In the genomic region with DNA sequence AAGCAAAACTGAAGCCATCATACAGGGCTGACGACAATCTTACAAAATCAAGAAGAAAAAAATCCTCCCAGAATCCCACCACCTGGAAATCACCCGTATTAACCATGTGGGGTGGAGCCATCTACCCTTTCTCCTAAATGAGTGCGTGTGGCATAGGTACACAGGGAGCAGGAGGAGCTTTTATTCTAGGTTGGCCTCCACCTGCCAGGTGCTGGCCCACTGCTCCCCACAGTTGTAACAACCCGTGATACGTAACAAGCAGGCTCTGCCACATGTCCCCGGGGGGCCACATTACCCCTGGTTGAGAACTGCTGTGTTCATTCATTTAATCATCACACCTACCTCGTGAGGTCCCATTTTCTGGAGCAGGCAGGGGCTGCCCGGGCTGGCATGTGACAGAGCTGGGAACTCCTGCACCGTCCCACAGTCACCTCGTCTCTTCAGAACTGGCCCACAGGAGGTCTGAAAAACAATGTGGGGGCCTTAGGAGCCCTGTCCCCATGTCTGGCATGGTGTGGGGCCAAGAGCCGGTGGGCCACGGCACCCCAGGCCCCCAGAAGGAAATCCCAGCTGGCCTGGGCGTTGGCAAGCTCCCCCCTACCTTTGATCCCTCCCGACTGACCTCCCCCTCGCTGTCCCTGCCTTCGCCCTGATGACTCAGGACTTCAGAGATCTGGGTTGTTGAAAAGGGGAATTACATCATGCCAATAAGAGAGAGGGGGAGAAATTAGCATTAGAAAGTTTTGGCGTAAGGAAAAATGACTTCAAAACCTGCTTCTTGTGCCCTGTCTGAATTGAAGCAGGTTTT, we compare ENCODE assay signal across 1 cellular context.
A peak's percentile ranks its signal among the peaks of the same experiment; 100 is the strongest.
TF ChIP-seq lines count a peak whose summit lies in the region.

No MANE protein-coding gene starts in this region.

TF ChIP-seq in HepG2, 621 proteins besides CTCF, POLR2A, EP300 and RAD21 (continued from another document and continues in another):
- TF ChIP-seq, protein P1, sequence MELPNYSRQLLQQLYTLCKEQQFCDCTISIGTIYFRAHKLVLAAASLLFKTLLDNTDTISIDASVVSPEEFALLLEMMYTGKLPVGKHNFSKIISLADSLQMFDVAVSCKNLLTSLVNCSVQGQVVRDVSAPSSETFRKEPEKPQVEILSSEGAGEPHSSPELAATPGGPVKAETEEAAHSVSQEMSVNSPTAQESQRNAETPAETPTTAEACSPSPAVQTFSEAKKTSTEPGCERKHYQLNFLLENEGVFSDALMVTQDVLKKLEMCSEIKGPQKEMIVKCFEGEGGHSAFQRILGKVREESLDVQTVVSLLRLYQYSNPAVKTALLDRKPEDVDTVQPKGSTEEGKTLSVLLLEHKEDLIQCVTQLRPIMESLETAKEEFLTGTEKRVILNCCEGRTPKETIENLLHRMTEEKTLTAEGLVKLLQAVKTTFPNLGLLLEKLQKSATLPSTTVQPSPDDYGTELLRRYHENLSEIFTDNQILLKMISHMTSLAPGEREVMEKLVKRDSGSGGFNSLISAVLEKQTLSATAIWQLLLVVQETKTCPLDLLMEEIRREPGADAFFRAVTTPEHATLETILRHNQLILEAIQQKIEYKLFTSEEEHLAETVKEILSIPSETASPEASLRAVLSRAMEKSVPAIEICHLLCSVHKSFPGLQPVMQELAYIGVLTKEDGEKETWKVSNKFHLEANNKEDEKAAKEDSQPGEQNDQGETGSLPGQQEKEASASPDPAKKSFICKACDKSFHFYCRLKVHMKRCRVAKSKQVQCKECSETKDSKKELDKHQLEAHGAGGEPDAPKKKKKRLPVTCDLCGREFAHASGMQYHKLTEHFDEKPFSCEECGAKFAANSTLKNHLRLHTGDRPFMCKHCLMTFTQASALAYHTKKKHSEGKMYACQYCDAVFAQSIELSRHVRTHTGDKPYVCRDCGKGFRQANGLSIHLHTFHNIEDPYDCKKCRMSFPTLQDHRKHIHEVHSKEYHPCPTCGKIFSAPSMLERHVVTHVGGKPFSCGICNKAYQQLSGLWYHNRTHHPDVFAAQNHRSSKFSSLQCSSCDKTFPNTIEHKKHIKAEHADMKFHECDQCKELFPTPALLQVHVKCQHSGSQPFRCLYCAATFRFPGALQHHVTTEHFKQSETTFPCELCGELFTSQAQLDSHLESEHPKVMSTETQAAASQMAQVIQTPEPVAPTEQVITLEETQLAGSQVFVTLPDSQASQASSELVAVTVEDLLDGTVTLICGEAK (IDR thresholded peaks at IDR 0.05): no peak
- TF ChIP-seq, protein P1 (CRISPR knock-in tag; IDR thresholded peaks at IDR 0.05): no peak; the same call in 1 of the 2 replicates
- TF ChIP-seq ZBTB21 (CRISPR knock-in tag; IDR thresholded peaks at IDR 0.05): peak; percentile 59; the same call in 1 of the 2 replicates
- no peak for TF ChIP-seq ZNF577 (CRISPR knock-in tag; IDR thresholded peaks at IDR 0.05; ENCODE audit: borderline replicate concordance, low read depth)
- no peak for TF ChIP-seq PHB2 (IDR thresholded peaks at IDR 0.05; ENCODE audit: partially characterized antibody)
- no peak for TF ChIP-seq ZKSCAN8 (CRISPR knock-in tag; IDR thresholded peaks at IDR 0.05; ENCODE audit: borderline replicate concordance)
- no peak for TF ChIP-seq ZNF44 (CRISPR knock-in tag; IDR thresholded peaks at IDR 0.05)
- TF ChIP-seq ZNF777 (CRISPR knock-in tag; IDR thresholded peaks at IDR 0.05): no peak; the same call in 1 of the 2 replicates
- peak; percentile 61; the same call in 1 of the 2 replicates for TF ChIP-seq ZFX (CRISPR knock-in tag; IDR thresholded peaks at IDR 0.05; ENCODE audit: low read depth)
- TF ChIP-seq ETV6 (CRISPR knock-in tag; conservative IDR thresholded peaks at IDR 0.05): no peak
- TF ChIP-seq, protein P2, sequence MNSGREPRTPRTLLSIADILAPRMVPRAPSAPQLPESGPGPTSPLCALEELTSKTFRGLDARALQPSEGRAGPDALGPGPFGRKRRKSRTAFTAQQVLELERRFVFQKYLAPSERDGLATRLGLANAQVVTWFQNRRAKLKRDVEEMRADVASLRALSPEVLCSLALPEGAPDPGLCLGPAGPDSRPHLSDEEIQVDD (CRISPR knock-in tag; IDR thresholded peaks at IDR 0.05; ENCODE audit: borderline replicate concordance): no peak; the same call in 1 of the 2 replicates
- peak; percentile 58; the same call in 1 of the 2 replicates for TF ChIP-seq ZNF333 (CRISPR knock-in tag; IDR thresholded peaks at IDR 0.05; ENCODE audit: borderline replicate concordance)
- TF ChIP-seq FOXK1 (CRISPR knock-in tag; IDR thresholded peaks at IDR 0.05; ENCODE audit: borderline replicate concordance, low read depth): peak; percentile 74; the same call in 1 of the 2 replicates
- 0 out of 2 replicates have a peak, but pooled peaks have one; percentile 22 for TF ChIP-seq ZNF850 (CRISPR knock-in tag; conservative IDR thresholded peaks at IDR 0.05)
- no peak for TF ChIP-seq GPN1 (CRISPR knock-in tag; IDR thresholded peaks at IDR 0.05; ENCODE audit: borderline replicate concordance)
- TF ChIP-seq SP1 (IDR thresholded peaks at IDR 0.05): no peak
- no peak for TF ChIP-seq SP1 (CRISPR knock-in tag; IDR thresholded peaks at IDR 0.05)
- TF ChIP-seq FOXO1 (CRISPR knock-in tag; IDR thresholded peaks at IDR 0.05): peak; percentile 12; the same call in 1 of the 2 replicates
- TF ChIP-seq ZNF160 (CRISPR knock-in tag; IDR thresholded peaks at IDR 0.05): 0 out of 2 replicates have a peak, but pooled peaks have one; percentile 55
- TF ChIP-seq RNF219 (CRISPR knock-in tag; IDR thresholded peaks at IDR 0.05): no peak
- no peak for TF ChIP-seq ZUFSP (CRISPR knock-in tag; IDR thresholded peaks at IDR 0.05; ENCODE audit: borderline replicate concordance)
- no peak for TF ChIP-seq KIAA2018 (CRISPR knock-in tag; IDR thresholded peaks at IDR 0.05; ENCODE audit: borderline replicate concordance)
- no peak for TF ChIP-seq PHF5A (CRISPR knock-in tag; IDR thresholded peaks at IDR 0.05; ENCODE audit: low read depth, unreplicated experiment)
- peak; percentile 84 for TF ChIP-seq SRSF1 (optimal IDR thresholded peaks at IDR 0.05; ENCODE audit: low read depth, low read length)
- 0 out of 2 replicates have a peak, but pooled peaks have one; percentile 67 for TF ChIP-seq ETS1 (CRISPR knock-in tag; IDR thresholded peaks at IDR 0.05)
- 0 out of 2 replicates have a peak, but pooled peaks have one; percentile 18 for TF ChIP-seq KDM2A (CRISPR knock-in tag; IDR thresholded peaks at IDR 0.05; ENCODE audit: borderline replicate concordance, low read depth)
- 0 out of 2 replicates have a peak, but pooled peaks have one; percentile 62 for TF ChIP-seq ZNF337 (CRISPR knock-in tag; IDR thresholded peaks at IDR 0.05; ENCODE audit: borderline replicate concordance, low read depth)
- peak; percentile 85 for TF ChIP-seq NFE2 (CRISPR knock-in tag; IDR thresholded peaks at IDR 0.05)
